In genomic region chr20:49603209-49603627, GRCh38 we compare ENCODE assay signal across 9 cellular contexts. TPM values are rescaled to one million over a fixed set of nuclear protein-coding genes. Genes with fewer than 3 reads are reported as not detected.
A peak's percentile ranks its signal among the peaks of the same experiment; 100 is the strongest.
DNase-seq lines count a peak whose midpoint lies in the region; ATAC-seq and TF ChIP-seq lines count a peak whose summit lies in the region.
"Had no signal": no experiment of that assay in that cellular context is flagged by ENCODE, and none has a peak within 500 bp of the region (broad histone marks: within the 10 kb centered on the region; RNA-seq: fewer than 3 reads in every experiment).

No MANE protein-coding gene starts in this region.

- H3K4me1 Mint-ChIP-seq in activated CD8-positive, alpha-beta memory T cell treated with anti-CD3 and anti-CD28 coated beads, Interleukin-2, amount 10 ng/mL, durations not matched to agents 7 days and 5 days = peaks cover 51% of the 10 kb centered on the region
- peaks cover 17% of the 10 kb centered on the region for H3K4me1 Mint-ChIP-seq in type B pancreatic cell (ENCODE audit: unreplicated experiment)

- TF ChIP-seq CTCF in type B pancreatic cell (conservative IDR thresholded peaks at IDR 0.05) = peak; percentile 59

- no peak for ATAC-seq in activated CD8-positive, alpha-beta memory T cell treated with anti-CD3 and anti-CD28 coated beads, Interleukin-2, amount 10 ng/mL, durations not matched to agents 7 days and 5 days

- no peak overlapping the region for H3K4me3 Mint-ChIP-seq in activated CD8-positive, alpha-beta memory T cell treated with anti-CD3 and anti-CD28 coated beads, Interleukin-2, amount 10 ng/mL, durations not matched to agents 7 days and 5 days
- no peak overlapping the region for H3K4me3 Mint-ChIP-seq in type B pancreatic cell
- H3K4me3 Mint-ChIP-seq: activated naive CD8-positive, alpha-beta T cell had no signal

- CTCF ChIA-PET in activated CD8-positive, alpha-beta memory T cell treated with anti-CD3 and anti-CD28 coated beads, Interleukin-2, amount 10 ng/mL, durations not matched to agents 7 days and 5 days (lab: Charles Lee) = interaction anchor here (0.7 to 14.7 kb wide), 8 partner anchors 9 to 69 kb away, joined by 3 to 559 read pairs (median 4); no protein-coding TSS in a partner anchor

- H3K9me3 Mint-ChIP-seq in activated CD8-positive, alpha-beta memory T cell treated with anti-CD3 and anti-CD28 coated beads, Interleukin-2, amount 10 ng/mL, durations not matched to agents 7 days and 5 days (ENCODE audit: low read depth) = no peaks in the 10 kb centered on the region
- no peaks in the 10 kb centered on the region for H3K9me3 Mint-ChIP-seq in type B pancreatic cell

- peak overlapping the region; percentile 11 for H3K27ac Mint-ChIP-seq in activated CD8-positive, alpha-beta memory T cell treated with anti-CD3 and anti-CD28 coated beads, Interleukin-2, amount 10 ng/mL, durations not matched to agents 7 days and 5 days
- H3K27ac Mint-ChIP-seq in type B pancreatic cell = no peak overlapping the region
- H3K27ac Mint-ChIP-seq: activated naive CD8-positive, alpha-beta T cell had no signal

- peaks cover 30% of the 10 kb centered on the region for H3K36me3 Mint-ChIP-seq in activated CD8-positive, alpha-beta memory T cell treated with anti-CD3 and anti-CD28 coated beads, Interleukin-2, amount 10 ng/mL, durations not matched to agents 7 days and 5 days
- no peaks in the 10 kb centered on the region for H3K36me3 Mint-ChIP-seq in type B pancreatic cell
- H3K36me3 Mint-ChIP-seq: activated naive CD8-positive, alpha-beta T cell had no signal

- no peak for DNase-seq in activated CD8-positive, alpha-beta memory T cell treated with anti-CD3 and anti-CD28 coated beads, Interleukin-2, amount 10 ng/mL, durations not matched to agents 7 days and 5 days
- DNase-seq in activated CD8-positive, alpha-beta memory T cell treated with anti-CD3 and anti-CD28 coated beads, Interleukin-2, amount 50 U/mL, for 4 hours = no peak
- DNase-seq in SK-MEL-5 (ENCODE audit: low read depth, low spot score) = peak; percentile 47
- peak; percentile 38 for DNase-seq in glomerular visceral epithelial cell (ENCODE audit: extremely low spot score)
- no peak for DNase-seq in type B pancreatic cell (ENCODE audit: extremely low spot score, unreplicated experiment)
- DNase-seq in Ammon's horn (ENCODE audit: low spot score) = no peak
- no peak for DNase-seq in GM19238 (ENCODE audit: insufficient read length, low spot score)
- no peak for DNase-seq in epidermal melanocyte (ENCODE audit: insufficient read length, low spot score)

- in situ Hi-C loops in SK-MEL-5 (cut with HindIII; ENCODE audit: low pct_unique_long_range_greater_than_20kb, low sequenced_read_pairs) = no loop called here

- H3K27me3 Mint-ChIP-seq in activated CD8-positive, alpha-beta memory T cell treated with anti-CD3 and anti-CD28 coated beads, Interleukin-2, amount 10 ng/mL, durations not matched to agents 7 days and 5 days = no peaks in the 10 kb centered on the region
- peaks cover under 1% of the 10 kb centered on the region for H3K27me3 Mint-ChIP-seq in type B pancreatic cell

RNA-seq across cellular contexts. Expression of gene PTGIS, which starts 35.3 kb away (rescaled TPM):
- total RNA-seq in activated CD8-positive, alpha-beta memory T cell treated with anti-CD3 and anti-CD28 coated beads, Interleukin-2, amount 10 ng/mL, durations not matched to agents 7 days and 5 days = 10 to 100 TPM in 1 of 2 experiments, 1 to 10 TPM in 1; 3.8 to 15.1 TPM
- total RNA-seq in SK-MEL-5 (2014; rRNA removed; shearing (Covaris generic)) = 0.16 TPM in 1 of 2 replicates, not detected in the other
- 0.17 and 0.58 TPM in 2 replicates for polyA plus RNA-seq in SK-MEL-5 (2015; cell fraction: cytosol; rRNA removed)
- polyA plus RNA-seq in SK-MEL-5 (2015; cell fraction: nucleus; rRNA removed) = 0.06 TPM in 1 of 2 replicates, not detected in the other
- total RNA-seq in type B pancreatic cell (ENCODE audit: low replicate concordance) = 4.6 and 33.3 TPM in 2 replicates

Comparison
In these comparisons a context has a peak if more than half of its experiments do, and no peak if none do; other contexts are left out.
1. DNase-seq: peak in SK-MEL-5 (single experiment) and glomerular visceral epithelial cell (single experiment); none in activated CD8-positive, alpha-beta memory T cell treated with anti-CD3 and anti-CD28 coated beads, Interleukin-2, amount 10 ng/mL, durations not matched to agents 7 days and 5 days (single experiment), activated CD8-positive, alpha-beta memory T cell treated with anti-CD3 and anti-CD28 coated beads, Interleukin-2, amount 50 U/mL, for 4 hours (single experiment), type B pancreatic cell (single experiment), Ammon's horn (single experiment), GM19238 (single experiment) and epidermal melanocyte (single experiment).